1 cellular context compared by ENCODE assay signal in the genomic region with DNA sequence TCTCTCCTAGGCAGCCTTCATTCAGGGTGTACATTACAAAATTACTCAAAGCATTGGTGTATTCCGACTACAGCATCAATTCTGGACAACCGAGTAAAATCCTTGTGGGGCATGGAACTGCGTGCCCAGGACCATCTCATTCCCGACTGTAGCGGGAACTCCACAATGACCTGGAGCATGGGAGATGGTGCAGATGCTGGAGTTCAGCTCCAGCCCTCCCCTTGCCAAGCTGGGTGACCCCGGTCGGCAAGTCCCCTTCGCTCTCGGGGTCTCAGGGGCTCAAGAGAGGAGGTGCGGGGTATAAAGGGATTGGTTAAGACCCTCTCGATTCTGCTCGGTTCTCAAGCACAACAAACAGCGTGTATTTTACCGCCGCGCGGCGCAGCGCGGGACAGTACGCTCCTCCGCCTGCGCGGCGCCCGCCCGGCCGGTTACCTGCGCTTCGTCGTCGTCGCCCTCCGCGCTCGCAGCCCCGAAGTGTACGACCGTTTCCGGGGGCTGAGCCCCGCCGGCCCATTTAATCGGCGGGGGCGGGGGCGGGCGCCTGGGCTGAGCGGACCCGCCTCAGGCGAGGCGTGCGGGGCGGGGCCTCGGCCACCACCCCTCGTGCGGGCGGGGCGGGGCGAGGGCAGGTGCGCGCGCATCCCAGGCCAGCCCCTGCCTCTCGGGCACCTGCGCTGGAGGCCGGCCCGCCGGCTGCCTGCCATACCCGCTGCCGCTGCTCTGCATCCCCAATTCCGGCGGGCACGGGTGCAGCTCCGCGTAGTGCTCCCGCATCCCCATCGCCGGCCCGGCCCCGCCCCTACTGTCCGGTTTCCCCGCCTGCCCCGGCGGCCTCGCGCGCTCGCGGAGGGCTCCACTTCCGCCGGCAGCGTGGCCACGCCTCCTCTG.
TF ChIP-seq lines count a peak whose summit lies in the region.

A gene (minus strand): TSS at position 493 of the 891 bp plus-strand sequence. CDS start 691 bp downstream, outside the sequence.

TF ChIP-seq in HepG2, 621 proteins besides CTCF, POLR2A, EP300 and RAD21 (continued from another document and continues in another):
- TF ChIP-seq, protein P1, sequence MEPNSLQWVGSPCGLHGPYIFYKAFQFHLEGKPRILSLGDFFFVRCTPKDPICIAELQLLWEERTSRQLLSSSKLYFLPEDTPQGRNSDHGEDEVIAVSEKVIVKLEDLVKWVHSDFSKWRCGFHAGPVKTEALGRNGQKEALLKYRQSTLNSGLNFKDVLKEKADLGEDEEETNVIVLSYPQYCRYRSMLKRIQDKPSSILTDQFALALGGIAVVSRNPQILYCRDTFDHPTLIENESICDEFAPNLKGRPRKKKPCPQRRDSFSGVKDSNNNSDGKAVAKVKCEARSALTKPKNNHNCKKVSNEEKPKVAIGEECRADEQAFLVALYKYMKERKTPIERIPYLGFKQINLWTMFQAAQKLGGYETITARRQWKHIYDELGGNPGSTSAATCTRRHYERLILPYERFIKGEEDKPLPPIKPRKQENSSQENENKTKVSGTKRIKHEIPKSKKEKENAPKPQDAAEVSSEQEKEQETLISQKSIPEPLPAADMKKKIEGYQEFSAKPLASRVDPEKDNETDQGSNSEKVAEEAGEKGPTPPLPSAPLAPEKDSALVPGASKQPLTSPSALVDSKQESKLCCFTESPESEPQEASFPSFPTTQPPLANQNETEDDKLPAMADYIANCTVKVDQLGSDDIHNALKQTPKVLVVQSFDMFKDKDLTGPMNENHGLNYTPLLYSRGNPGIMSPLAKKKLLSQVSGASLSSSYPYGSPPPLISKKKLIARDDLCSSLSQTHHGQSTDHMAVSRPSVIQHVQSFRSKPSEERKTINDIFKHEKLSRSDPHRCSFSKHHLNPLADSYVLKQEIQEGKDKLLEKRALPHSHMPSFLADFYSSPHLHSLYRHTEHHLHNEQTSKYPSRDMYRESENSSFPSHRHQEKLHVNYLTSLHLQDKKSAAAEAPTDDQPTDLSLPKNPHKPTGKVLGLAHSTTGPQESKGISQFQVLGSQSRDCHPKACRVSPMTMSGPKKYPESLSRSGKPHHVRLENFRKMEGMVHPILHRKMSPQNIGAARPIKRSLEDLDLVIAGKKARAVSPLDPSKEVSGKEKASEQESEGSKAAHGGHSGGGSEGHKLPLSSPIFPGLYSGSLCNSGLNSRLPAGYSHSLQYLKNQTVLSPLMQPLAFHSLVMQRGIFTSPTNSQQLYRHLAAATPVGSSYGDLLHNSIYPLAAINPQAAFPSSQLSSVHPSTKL (CRISPR knock-in tag; IDR thresholded peaks at IDR 0.05) = no peak
- TF ChIP-seq HNRNPUL1 (IDR thresholded peaks at IDR 0.05; ENCODE audit: low read depth, low read length) (no peak), MTA1 (CRISPR knock-in tag; IDR thresholded peaks at IDR 0.05; ENCODE audit: borderline replicate concordance) (no peak), ZNF614 (CRISPR knock-in tag; IDR thresholded peaks at IDR 0.05; ENCODE audit: borderline replicate concordance) (no peak), SMC3 (IDR thresholded peaks at IDR 0.05; ENCODE audit: low read length) (no peak), FOSL2 (CRISPR knock-in tag; IDR thresholded peaks at IDR 0.05) (no peak), XBP1 (CRISPR knock-in tag; IDR thresholded peaks at IDR 0.05) (no peak), CAMTA2 (CRISPR knock-in tag; IDR thresholded peaks at IDR 0.05; ENCODE audit: borderline replicate concordance) (no peak), MXI1 (IDR thresholded peaks at IDR 0.05; ENCODE audit: borderline replicate concordance, low read depth, low read length) (no peak), MED8 (CRISPR knock-in tag; IDR thresholded peaks at IDR 0.05; ENCODE audit: insufficient replicate concordance) (no peak), ZNF562 (CRISPR knock-in tag; IDR thresholded peaks at IDR 0.05; ENCODE audit: borderline replicate concordance) (no peak), REXO4 (CRISPR knock-in tag; IDR thresholded peaks at IDR 0.05; ENCODE audit: borderline replicate concordance) (no peak), ZNF567 (CRISPR knock-in tag; IDR thresholded peaks at IDR 0.05; ENCODE audit: borderline replicate concordance) (no peak), HNRNPLL (IDR thresholded peaks at IDR 0.05; ENCODE audit: low read depth, low read length, poor library complexity, severe bottlenecking) (peak; percentile 74), ZNF496 (CRISPR knock-in tag; IDR thresholded peaks at IDR 0.05; ENCODE audit: insufficient replicate concordance) (no peak), PHF21A (CRISPR knock-in tag; IDR thresholded peaks at IDR 0.05) (no peak), CHCHD3 (CRISPR knock-in tag; IDR thresholded peaks at IDR 0.05) (no peak), GABPB1 (CRISPR knock-in tag; IDR thresholded peaks at IDR 0.05) (peak; percentile 38; the same call in 1 of the 2 replicates), ZNF124 (CRISPR knock-in tag; IDR thresholded peaks at IDR 0.05) (no peak), ZNF253 (CRISPR knock-in tag; IDR thresholded peaks at IDR 0.05; ENCODE audit: borderline replicate concordance) (0 out of 2 replicates have a peak, but pooled peaks have one; percentile 33), FOXA1 (IDR thresholded peaks at IDR 0.05) (no peak), FOXA1 (CRISPR knock-in tag; IDR thresholded peaks at IDR 0.05) (no peak), SP1 (IDR thresholded peaks at IDR 0.05) (no peak), SP1 (CRISPR knock-in tag; IDR thresholded peaks at IDR 0.05) (peak; percentile 14; the same call in 1 of the 2 replicates), POLR2AphosphoS5 (IDR thresholded peaks at IDR 0.05; ENCODE audit: low read depth, low read length) (peak; percentile 65), ZFP90 (CRISPR knock-in tag; IDR thresholded peaks at IDR 0.05; ENCODE audit: borderline replicate concordance) (no peak), SAFB2 (CRISPR knock-in tag; IDR thresholded peaks at IDR 0.05; ENCODE audit: borderline replicate concordance, low read depth) (peak; percentile 95), ZNF891 (CRISPR knock-in tag; IDR thresholded peaks at IDR 0.05) (no peak), ZNF264 (CRISPR knock-in tag; IDR thresholded peaks at IDR 0.05) (no peak), SKI (IDR thresholded peaks at IDR 0.05; ENCODE audit: partially characterized antibody) (no peak)
- TF ChIP-seq, protein P2, sequence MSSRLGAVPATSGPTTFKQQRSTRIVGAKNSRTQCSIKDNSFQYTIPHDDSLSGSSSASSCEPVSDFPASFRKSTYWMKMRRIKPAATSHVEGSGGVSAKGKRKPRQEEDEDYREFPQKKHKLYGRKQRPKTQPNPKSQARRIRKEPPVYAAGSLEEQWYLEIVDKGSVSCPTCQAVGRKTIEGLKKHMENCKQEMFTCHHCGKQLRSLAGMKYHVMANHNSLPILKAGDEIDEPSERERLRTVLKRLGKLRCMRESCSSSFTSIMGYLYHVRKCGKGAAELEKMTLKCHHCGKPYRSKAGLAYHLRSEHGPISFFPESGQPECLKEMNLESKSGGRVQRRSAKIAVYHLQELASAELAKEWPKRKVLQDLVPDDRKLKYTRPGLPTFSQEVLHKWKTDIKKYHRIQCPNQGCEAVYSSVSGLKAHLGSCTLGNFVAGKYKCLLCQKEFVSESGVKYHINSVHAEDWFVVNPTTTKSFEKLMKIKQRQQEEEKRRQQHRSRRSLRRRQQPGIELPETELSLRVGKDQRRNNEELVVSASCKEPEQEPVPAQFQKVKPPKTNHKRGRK (CRISPR knock-in tag; IDR thresholded peaks at IDR 0.05) = no peak
- TF ChIP-seq, protein P3, sequence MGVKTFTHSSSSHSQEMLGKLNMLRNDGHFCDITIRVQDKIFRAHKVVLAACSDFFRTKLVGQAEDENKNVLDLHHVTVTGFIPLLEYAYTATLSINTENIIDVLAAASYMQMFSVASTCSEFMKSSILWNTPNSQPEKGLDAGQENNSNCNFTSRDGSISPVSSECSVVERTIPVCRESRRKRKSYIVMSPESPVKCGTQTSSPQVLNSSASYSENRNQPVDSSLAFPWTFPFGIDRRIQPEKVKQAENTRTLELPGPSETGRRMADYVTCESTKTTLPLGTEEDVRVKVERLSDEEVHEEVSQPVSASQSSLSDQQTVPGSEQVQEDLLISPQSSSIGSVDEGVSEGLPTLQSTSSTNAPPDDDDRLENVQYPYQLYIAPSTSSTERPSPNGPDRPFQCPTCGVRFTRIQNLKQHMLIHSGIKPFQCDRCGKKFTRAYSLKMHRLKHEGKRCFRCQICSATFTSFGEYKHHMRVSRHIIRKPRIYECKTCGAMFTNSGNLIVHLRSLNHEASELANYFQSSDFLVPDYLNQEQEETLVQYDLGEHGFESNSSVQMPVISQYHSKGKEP (CRISPR knock-in tag; IDR thresholded peaks at IDR 0.05) = no peak
- TF ChIP-seq, protein P4, sequence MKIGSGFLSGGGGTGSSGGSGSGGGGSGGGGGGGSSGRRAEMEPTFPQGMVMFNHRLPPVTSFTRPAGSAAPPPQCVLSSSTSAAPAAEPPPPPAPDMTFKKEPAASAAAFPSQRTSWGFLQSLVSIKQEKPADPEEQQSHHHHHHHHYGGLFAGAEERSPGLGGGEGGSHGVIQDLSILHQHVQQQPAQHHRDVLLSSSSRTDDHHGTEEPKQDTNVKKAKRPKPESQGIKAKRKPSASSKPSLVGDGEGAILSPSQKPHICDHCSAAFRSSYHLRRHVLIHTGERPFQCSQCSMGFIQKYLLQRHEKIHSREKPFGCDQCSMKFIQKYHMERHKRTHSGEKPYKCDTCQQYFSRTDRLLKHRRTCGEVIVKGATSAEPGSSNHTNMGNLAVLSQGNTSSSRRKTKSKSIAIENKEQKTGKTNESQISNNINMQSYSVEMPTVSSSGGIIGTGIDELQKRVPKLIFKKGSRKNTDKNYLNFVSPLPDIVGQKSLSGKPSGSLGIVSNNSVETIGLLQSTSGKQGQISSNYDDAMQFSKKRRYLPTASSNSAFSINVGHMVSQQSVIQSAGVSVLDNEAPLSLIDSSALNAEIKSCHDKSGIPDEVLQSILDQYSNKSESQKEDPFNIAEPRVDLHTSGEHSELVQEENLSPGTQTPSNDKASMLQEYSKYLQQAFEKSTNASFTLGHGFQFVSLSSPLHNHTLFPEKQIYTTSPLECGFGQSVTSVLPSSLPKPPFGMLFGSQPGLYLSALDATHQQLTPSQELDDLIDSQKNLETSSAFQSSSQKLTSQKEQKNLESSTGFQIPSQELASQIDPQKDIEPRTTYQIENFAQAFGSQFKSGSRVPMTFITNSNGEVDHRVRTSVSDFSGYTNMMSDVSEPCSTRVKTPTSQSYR (CRISPR knock-in tag; IDR thresholded peaks at IDR 0.05; ENCODE audit: borderline replicate concordance) = no peak
- TF ChIP-seq, protein P5, sequence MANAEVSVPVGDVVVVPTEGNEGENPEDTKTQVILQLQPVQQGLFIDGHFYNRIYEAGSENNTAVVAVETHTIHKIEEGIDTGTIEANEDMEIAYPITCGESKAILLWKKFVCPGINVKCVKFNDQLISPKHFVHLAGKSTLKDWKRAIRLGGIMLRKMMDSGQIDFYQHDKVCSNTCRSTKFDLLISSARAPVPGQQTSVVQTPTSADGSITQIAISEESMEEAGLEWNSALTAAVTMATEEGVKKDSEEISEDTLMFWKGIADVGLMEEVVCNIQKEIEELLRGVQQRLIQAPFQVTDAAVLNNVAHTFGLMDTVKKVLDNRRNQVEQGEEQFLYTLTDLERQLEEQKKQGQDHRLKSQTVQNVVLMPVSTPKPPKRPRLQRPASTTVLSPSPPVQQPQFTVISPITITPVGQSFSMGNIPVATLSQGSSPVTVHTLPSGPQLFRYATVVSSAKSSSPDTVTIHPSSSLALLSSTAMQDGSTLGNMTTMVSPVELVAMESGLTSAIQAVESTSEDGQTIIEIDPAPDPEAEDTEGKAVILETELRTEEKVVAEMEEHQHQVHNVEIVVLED (CRISPR knock-in tag; IDR thresholded peaks at IDR 0.05; ENCODE audit: borderline replicate concordance) = no peak
- TF ChIP-seq, protein P6, sequence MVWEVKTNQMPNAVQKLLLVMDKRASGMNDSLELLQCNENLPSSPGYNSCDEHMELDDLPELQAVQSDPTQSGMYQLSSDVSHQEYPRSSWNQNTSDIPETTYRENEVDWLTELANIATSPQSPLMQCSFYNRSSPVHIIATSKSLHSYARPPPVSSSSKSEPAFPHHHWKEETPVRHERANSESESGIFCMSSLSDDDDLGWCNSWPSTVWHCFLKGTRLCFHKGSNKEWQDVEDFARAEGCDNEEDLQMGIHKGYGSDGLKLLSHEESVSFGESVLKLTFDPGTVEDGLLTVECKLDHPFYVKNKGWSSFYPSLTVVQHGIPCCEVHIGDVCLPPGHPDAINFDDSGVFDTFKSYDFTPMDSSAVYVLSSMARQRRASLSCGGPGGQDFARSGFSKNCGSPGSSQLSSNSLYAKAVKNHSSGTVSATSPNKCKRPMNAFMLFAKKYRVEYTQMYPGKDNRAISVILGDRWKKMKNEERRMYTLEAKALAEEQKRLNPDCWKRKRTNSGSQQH (CRISPR knock-in tag; IDR thresholded peaks at IDR 0.05; ENCODE audit: low read depth) = no peak
- TF ChIP-seq, protein P7, sequence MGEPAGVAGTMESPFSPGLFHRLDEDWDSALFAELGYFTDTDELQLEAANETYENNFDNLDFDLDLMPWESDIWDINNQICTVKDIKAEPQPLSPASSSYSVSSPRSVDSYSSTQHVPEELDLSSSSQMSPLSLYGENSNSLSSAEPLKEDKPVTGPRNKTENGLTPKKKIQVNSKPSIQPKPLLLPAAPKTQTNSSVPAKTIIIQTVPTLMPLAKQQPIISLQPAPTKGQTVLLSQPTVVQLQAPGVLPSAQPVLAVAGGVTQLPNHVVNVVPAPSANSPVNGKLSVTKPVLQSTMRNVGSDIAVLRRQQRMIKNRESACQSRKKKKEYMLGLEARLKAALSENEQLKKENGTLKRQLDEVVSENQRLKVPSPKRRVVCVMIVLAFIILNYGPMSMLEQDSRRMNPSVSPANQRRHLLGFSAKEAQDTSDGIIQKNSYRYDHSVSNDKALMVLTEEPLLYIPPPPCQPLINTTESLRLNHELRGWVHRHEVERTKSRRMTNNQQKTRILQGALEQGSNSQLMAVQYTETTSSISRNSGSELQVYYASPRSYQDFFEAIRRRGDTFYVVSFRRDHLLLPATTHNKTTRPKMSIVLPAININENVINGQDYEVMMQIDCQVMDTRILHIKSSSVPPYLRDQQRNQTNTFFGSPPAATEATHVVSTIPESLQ (CRISPR knock-in tag; conservative IDR thresholded peaks at IDR 0.05) = no peak
- TF ChIP-seq, protein P8, sequence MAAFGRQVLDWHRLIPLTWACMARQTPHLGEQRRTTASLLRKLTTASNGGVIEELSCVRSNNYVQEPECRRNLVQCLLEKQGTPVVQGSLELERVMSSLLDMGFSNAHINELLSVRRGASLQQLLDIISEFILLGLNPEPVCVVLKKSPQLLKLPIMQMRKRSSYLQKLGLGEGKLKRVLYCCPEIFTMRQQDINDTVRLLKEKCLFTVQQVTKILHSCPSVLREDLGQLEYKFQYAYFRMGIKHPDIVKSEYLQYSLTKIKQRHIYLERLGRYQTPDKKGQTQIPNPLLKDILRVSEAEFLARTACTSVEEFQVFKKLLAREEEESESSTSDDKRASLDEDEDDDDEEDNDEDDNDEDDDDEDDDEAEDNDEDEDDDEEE (CRISPR knock-in tag; IDR thresholded peaks at IDR 0.05) = no peak
- TF ChIP-seq, protein P9, sequence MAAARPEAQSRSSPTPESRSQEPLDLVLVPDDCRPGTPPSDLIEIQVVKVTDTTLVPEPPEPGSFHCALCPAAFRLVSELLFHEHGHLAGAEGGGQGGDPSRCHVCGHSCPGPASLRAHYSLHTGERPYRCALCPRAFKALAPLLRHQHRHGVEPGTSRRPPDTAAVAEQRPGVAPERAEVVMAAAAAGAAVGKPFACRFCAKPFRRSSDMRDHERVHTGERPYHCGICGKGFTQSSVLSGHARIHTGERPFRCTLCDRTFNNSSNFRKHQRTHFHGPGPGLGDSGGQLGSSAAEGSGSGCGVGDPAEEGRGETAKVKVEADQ (CRISPR knock-in tag; IDR thresholded peaks at IDR 0.05; ENCODE audit: borderline replicate concordance) = no peak
- TF ChIP-seq, protein P10, sequence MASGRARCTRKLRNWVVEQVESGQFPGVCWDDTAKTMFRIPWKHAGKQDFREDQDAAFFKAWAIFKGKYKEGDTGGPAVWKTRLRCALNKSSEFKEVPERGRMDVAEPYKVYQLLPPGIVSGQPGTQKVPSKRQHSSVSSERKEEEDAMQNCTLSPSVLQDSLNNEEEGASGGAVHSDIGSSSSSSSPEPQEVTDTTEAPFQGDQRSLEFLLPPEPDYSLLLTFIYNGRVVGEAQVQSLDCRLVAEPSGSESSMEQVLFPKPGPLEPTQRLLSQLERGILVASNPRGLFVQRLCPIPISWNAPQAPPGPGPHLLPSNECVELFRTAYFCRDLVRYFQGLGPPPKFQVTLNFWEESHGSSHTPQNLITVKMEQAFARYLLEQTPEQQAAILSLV (CRISPR knock-in tag; IDR thresholded peaks at IDR 0.05; ENCODE audit: borderline replicate concordance) = no peak
